Comparison of ENCODE assay signal across 23 cellular contexts in genomic region chr22:32735516-32735915, GRCh38.
"Had no signal": no experiment of that assay in that cellular context is flagged by ENCODE, and none has a peak within 500 bp of the region (broad histone marks: within the 10 kb centered on the region; RNA-seq: fewer than 3 reads in every experiment).

No MANE protein-coding gene starts in this region.

- H3K4me3 ChIP-seq: esophagus muscularis mucosa, gastroesophageal sphincter, heart right ventricle, lower lobe of right lung, neural progenitor cell, prostate gland, right atrium auricular region, sigmoid colon, spleen, thoracic aorta, tibial nerve had no signal

- H3K9me3 Mint-ChIP-seq: endodermal cell; neural progenitor cell; stimulated activated naive CD8-positive, alpha-beta T cell treated with anti-CD3 and anti-CD28 coated beads, Interleukin-15, Interleukin-2, amounts not matched to agents 100 ng/mL and 50 ng/mL, for 24 hours had no signal

- H3K27me3 ChIP-seq: esophagus muscularis mucosa, foreskin keratinocyte, gastroesophageal sphincter, neural progenitor cell, right atrium auricular region, sigmoid colon, tibial nerve had no signal

- H3K27ac Mint-ChIP-seq: endodermal cell; naive thymus-derived CD8-positive, alpha-beta T cell; neural progenitor cell; stimulated activated naive B cell treated with anti-CD40 and anti-IgM and Interleukin-4, amounts not matched to agents 10 μg/mL and 1 μg/mL and 100 μg/mL, for 72 hours; stimulated activated naive CD8-positive, alpha-beta T cell treated with anti-CD3 and anti-CD28 coated beads, Interleukin-15, Interleukin-2, amounts not matched to agents 100 ng/mL and 50 ng/mL, for 24 hours had no signal

- H3K36me3 ChIP-seq: esophagus muscularis mucosa, gastroesophageal sphincter, heart right ventricle, lower lobe of right lung, neural progenitor cell, prostate gland, right atrium auricular region, sigmoid colon, spleen, thoracic aorta, tibial nerve had no signal

- H3K4me1 ChIP-seq: esophagus muscularis mucosa, gastroesophageal sphincter, neural progenitor cell, prostate gland, right atrium auricular region, sigmoid colon had no signal

- ATAC-seq: foreskin keratinocyte; gastroesophageal sphincter; heart right ventricle; left colon; left ventricle myocardium superior; lower lobe of right lung; naive thymus-derived CD8-positive, alpha-beta T cell; stimulated activated naive B cell treated with anti-CD40 and anti-IgM and Interleukin-4, amounts not matched to agents 10 μg/mL and 1 μg/mL and 100 μg/mL, for 72 hours had no signal

- H3K36me3 Mint-ChIP-seq: neural progenitor cell had no signal

- H3K9me3 ChIP-seq: esophagus muscularis mucosa, gastroesophageal sphincter, heart right ventricle, lower lobe of right lung, prostate gland, right atrium auricular region, sigmoid colon, spleen, thoracic aorta, tibial nerve had no signal

- DNase-seq: central memory CD4-positive, alpha-beta T cell; effector CD8-positive, alpha-beta T cell; endodermal cell; foreskin keratinocyte; heart right ventricle; hippocampal formation; kidney glomerular epithelial cell; left colon; left ventricle myocardium superior; lower lobe of right lung; naive thymus-derived CD8-positive, alpha-beta T cell; sigmoid colon; spleen; stimulated activated naive B cell treated with anti-CD40 and anti-IgM and Interleukin-4, amounts not matched to agents 10 μg/mL and 1 μg/mL and 100 μg/mL, for 72 hours had no signal

- H3K4me1 Mint-ChIP-seq: stimulated activated naive B cell treated with anti-CD40 and anti-IgM and Interleukin-4, amounts not matched to agents 10 μg/mL and 1 μg/mL and 100 μg/mL, for 72 hours had no signal

- H3K4me3 Mint-ChIP-seq: endodermal cell; naive thymus-derived CD8-positive, alpha-beta T cell; neural progenitor cell; stimulated activated naive B cell treated with anti-CD40 and anti-IgM and Interleukin-4, amounts not matched to agents 10 μg/mL and 1 μg/mL and 100 μg/mL, for 72 hours; stimulated activated naive CD8-positive, alpha-beta T cell treated with anti-CD3 and anti-CD28 coated beads, Interleukin-15, Interleukin-2, amounts not matched to agents 100 ng/mL and 50 ng/mL, for 24 hours had no signal

- H3K27ac ChIP-seq: esophagus muscularis mucosa, foreskin keratinocyte, gastroesophageal sphincter, heart right ventricle, lower lobe of right lung, neural progenitor cell, parathyroid adenoma, prostate gland, right atrium auricular region, sigmoid colon, thoracic aorta had no signal
